8 cellular contexts compared by ENCODE assay signal in the genomic region with DNA sequence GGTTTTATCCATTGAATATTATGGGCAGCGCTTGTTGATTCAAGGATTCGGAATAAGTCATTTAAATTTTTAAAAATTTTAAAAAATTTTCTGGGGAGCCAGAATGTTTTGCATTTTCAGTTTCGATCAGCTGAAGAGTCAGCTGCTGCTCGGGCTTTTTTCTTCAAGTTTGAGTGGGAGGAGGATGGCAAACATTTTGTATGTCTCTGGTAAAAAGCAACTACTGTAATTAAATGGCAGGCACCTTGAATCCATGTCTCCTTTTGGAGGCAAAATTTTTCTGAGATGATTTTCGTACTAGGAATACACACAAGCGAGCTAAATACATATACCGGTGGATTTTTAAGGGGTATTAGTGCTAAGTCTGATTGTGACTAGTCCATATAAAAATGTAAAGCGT. TPM values are rescaled to one million over a fixed set of nuclear protein-coding genes. Genes with fewer than 3 reads are reported as not detected.
DNase-seq lines count a peak whose midpoint lies in the region; ATAC-seq and TF ChIP-seq lines count a peak whose summit lies in the region.

No MANE protein-coding gene starts in this region.

- peaks cover 32% of the 10 kb centered on the region for H3K4me1 Mint-ChIP-seq in activated CD8-positive, alpha-beta T cell treated with anti-CD3 and anti-CD28 coated beads for 36 hours (ENCODE audit: low read depth)

- ATAC-seq in activated CD8-positive, alpha-beta T cell treated with anti-CD3 and anti-CD28 coated beads for 36 hours = no peak
- ATAC-seq in sciatic nerve = peak; percentile 33

- H3K36me3 ChIP-seq in HUES48 (ENCODE audit: control insufficient read depth, insufficient read depth, low read length) = peaks cover 26% of the 10 kb centered on the region

- TF ChIP-seq CTCF in GM20000 (IDR thresholded peaks at IDR 0.05; ENCODE audit: extremely low read depth, missing control alignments) = no peak
- TF ChIP-seq CTCF in activated CD8-positive, alpha-beta T cell treated with anti-CD3 and anti-CD28 coated beads for 36 hours (IDR thresholded peaks at IDR 0.05) = no peak

- H3K4me1 ChIP-seq in HUES48 (ENCODE audit: control insufficient read depth, insufficient read depth, low read length) = peaks cover 12% of the 10 kb centered on the region

- peak overlapping the region; percentile 94 for H3K9ac ChIP-seq in HUES48 (ENCODE audit: low read depth, low read length)

- peaks cover 15% of the 10 kb centered on the region for H3K36me3 Mint-ChIP-seq in activated CD8-positive, alpha-beta T cell treated with anti-CD3 and anti-CD28 coated beads for 36 hours (ENCODE audit: low read depth)

- intact Hi-C loops in activated CD8-positive, alpha-beta T cell treated with anti-CD3 and anti-CD28 coated beads for 36 hours (cut with micrococcal nuclease) = loop anchor here (5.0 kb wide), 1 partner anchor 93 kb away; the partner anchor contains the start of genes CGGBP1 and ZNF654
- intact Hi-C loops in sciatic nerve (cut with DNase I) = no loop called here

- no peaks in the 10 kb centered on the region for H3K9me3 ChIP-seq in HUES48 (ENCODE audit: control insufficient read depth, insufficient read depth, low read length)

- POLR2A ChIA-PET in activated CD8-positive, alpha-beta T cell treated with anti-CD3 and anti-CD28 coated beads for 36 hours (lab: Charles Lee) = interaction anchor here (0.9 to 1.4 kb wide), 7 partner anchors 12 to 92 kb away, joined by 3 to 10 read pairs (median 3); partner anchors contain the start of genes CGGBP1 and ZNF654

- H3K27ac Mint-ChIP-seq in activated CD8-positive, alpha-beta T cell treated with anti-CD3 and anti-CD28 coated beads for 36 hours = peak overlapping the region; percentile 99

- peak overlapping the region; percentile 94 for H3K4me3 Mint-ChIP-seq in activated CD8-positive, alpha-beta T cell treated with anti-CD3 and anti-CD28 coated beads for 36 hours

- H3K27me3 Mint-ChIP-seq in activated CD8-positive, alpha-beta T cell treated with anti-CD3 and anti-CD28 coated beads for 36 hours = peaks cover 1% of the 10 kb centered on the region

- peak overlapping the region; percentile 82 for H3K4me3 ChIP-seq in HUES48 (ENCODE audit: low read depth, low read length)

- no peaks in the 10 kb centered on the region for H3K27me3 ChIP-seq in HUES48 (ENCODE audit: control insufficient read depth, insufficient read depth, low read length)

- CTCF ChIA-PET in activated CD8-positive, alpha-beta T cell treated with anti-CD3 and anti-CD28 coated beads for 36 hours (lab: Charles Lee) = interaction anchor here (1.1 to 2.6 kb wide), 4 partner anchors 17 to 118 kb away, joined by 3 to 12 read pairs (median 8); no protein-coding TSS in a partner anchor

- no peaks in the 10 kb centered on the region for H3K9me3 Mint-ChIP-seq in activated CD8-positive, alpha-beta T cell treated with anti-CD3 and anti-CD28 coated beads for 36 hours

- H3K27ac ChIP-seq in HUES48 (ENCODE audit: low read depth, low read length) = peak overlapping the region; percentile 98

- peak; percentile 6 for DNase-seq in COLO668 (lab: John Stamatoyannopoulos, UW; ENCODE audit: unreplicated experiment)
- DNase-seq in GM20000 (ENCODE audit: low spot score) = peak; percentile 56
- peak; percentile 50 for DNase-seq in activated CD8-positive, alpha-beta T cell treated with anti-CD3 and anti-CD28 coated beads for 36 hours
- DNase-seq in germinal center (ENCODE audit: low spot score) = peak; percentile 47
- no peak for DNase-seq in sciatic nerve (ENCODE audit: low spot score)
- DNase-seq in iPS-NIHi7 (ENCODE audit: extremely low spot score) = no peak
- no peak for DNase-seq in T1000 (lab: John Stamatoyannopoulos, UW)

RNA-seq across cellular contexts. Expression of gene C3orf38, which starts 0.6 kb away (rescaled TPM):
- total RNA-seq in activated CD8-positive, alpha-beta T cell treated with anti-CD3 and anti-CD28 coated beads for 36 hours = 10 to 100 TPM; 17.8 to 19.0 TPM
- total RNA-seq in sciatic nerve = 29.1 TPM

Comparison
In these comparisons a context has a peak if more than half of its experiments do, and no peak if none do; other contexts are left out.
1. DNase-seq: peak in COLO668 (single experiment), GM20000 (single experiment), activated CD8-positive, alpha-beta T cell treated with anti-CD3 and anti-CD28 coated beads for 36 hours (single experiment) and germinal center (single experiment); none in sciatic nerve (single experiment), iPS-NIHi7 (single experiment) and T1000 (single experiment).